Comparison of ENCODE assay signal across 13 cellular contexts in the genomic region with DNA sequence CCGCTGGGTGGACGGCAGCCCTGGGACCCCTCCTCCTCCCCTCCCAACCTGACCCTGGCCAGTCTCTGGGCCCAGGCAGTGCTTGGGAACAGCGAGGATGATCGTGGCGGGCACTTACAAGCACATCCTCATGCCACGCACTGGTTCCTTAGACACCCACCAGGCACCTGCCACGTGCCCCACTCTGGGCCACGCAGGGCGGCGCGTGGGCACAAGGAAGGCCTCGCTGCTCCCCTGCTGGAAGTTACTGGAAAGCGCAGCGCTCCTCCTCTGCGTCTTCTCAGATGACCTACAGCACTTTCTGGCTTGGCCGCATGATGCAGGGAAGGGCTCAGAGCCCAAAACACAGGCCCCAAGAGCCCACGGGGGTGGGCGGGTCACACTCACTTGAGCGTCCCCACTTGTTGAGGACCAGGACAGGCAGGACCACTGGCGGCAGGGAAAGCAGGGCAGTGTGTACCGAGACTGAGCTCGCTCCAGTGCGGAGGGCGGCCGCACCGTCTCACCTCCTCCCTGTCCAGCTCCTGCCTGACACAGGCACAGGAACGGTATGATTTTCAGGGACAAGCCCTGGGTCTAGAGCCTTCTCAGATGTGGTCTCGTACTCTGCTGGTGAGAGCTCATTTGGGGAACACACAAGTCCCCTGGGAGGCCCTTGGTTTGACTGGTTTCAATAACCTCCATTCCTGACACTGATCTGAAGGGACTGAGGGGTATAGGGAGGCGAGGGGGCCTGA.
A peak's percentile ranks its signal among the peaks of the same experiment; 100 is the strongest.
DNase-seq lines count a peak whose midpoint lies in the region; ATAC-seq, FAIRE-seq and TF ChIP-seq lines count a peak whose summit lies in the region.
"Had no signal": no experiment of that assay in that cellular context is flagged by ENCODE, and none has a peak within 500 bp of the region (broad histone marks: within the 10 kb centered on the region; RNA-seq: fewer than 3 reads in every experiment).

No MANE protein-coding gene starts in this region.

- peak; percentile 60 for ATAC-seq in GM21515 (IDR thresholded peaks at IDR 0.05; ENCODE audit: unreplicated experiment)
- ATAC-seq in HG03064 (IDR thresholded peaks at IDR 0.05; ENCODE audit: low read depth, unreplicated experiment), result peak; percentile 86
- ATAC-seq in HepG2, result 0 out of 3 replicates have a peak, but pooled peaks have one; percentile 37
- ATAC-seq: activated T-cell treated with anti-CD3 and anti-CD28 coated beads, Interleukin-2, amount 50 U/mL, for 72 hours had no signal

- POLR2A ChIA-PET in HepG2 (lab: Yijun Ruan, JAX), result no interaction called here

- DNase-seq in GM12891 (ENCODE audit: insufficient read length, low spot score) (no peak), HepG2 (ENCODE audit: low spot score) (no peak), HPDE6-E6E7 (ENCODE audit: extremely low spot score) (no peak), Calu3 (no peak), NCI-H748 treated with DMSO at 0.1 percent for 48 hours (lab: John Stamatoyannopoulos, UW) (no peak)
- DNase-seq in stimulated activated CD4-positive, alpha-beta T cell treated with anti-CD3 and anti-CD28 coated beads, Interleukin-2, amount 100 ng/mL, for 24 hours, result no peak
- DNase-seq: activated T-cell treated with anti-CD3 and anti-CD28 coated beads, Interleukin-2, amount 50 U/mL, for 72 hours; RPMI8226; testis had no signal

- TF ChIP-seq POLR2A in GM12891 (IDR thresholded peaks at IDR 0.05; ENCODE audit: low read depth, low read length) (no peak), HepG2 (IDR thresholded peaks at IDR 0.05; ENCODE audit: insufficient read depth in 1 of 2, low read depth in 2 of 2, low read length in 2 of 2) (no peak)

- H3K4me1 Mint-ChIP-seq in Calu3 (ENCODE audit: low read depth, unreplicated experiment), result no peaks in the 10 kb centered on the region
- H3K4me1 Mint-ChIP-seq: CD14-positive monocyte had no signal

- no peaks in the 10 kb centered on the region for H3K36me3 ChIP-seq in HepG2 (replicated peaks in 1 of 2; ENCODE audit: control insufficient read depth in 1 of 2, insufficient read depth in 2 of 2, low read length in 2 of 2)

- H3K9me3 ChIP-seq in HepG2 (ENCODE audit: low read length), result no peaks in the 10 kb centered on the region
- H3K9me3 ChIP-seq: testis had no signal

- no peak overlapping the region for H3K9ac ChIP-seq in HepG2 (ENCODE audit: insufficient read depth, low read depth, low read length)

- H3K4me3 Mint-ChIP-seq in Calu3 (ENCODE audit: low read depth, unreplicated experiment), result no peak overlapping the region
- H3K4me3 Mint-ChIP-seq: activated T-cell treated with anti-CD3 and anti-CD28 coated beads, Interleukin-2, amount 50 U/mL, for 72 hours; CD14-positive monocyte had no signal

- H4K20me1 ChIP-seq in HepG2 (ENCODE audit: insufficient read depth, low read length), result no peaks in the 10 kb centered on the region

- H3K4me1 ChIP-seq in HepG2 (ENCODE audit: insufficient read depth, low read length), result no peaks in the 10 kb centered on the region
- H3K4me1 ChIP-seq: testis had no signal

- no peak overlapping the region for H2AFZ ChIP-seq in HepG2 (ENCODE audit: low read length)

- H3K79me2 ChIP-seq in HepG2 (ENCODE audit: insufficient read depth, low read length), result no peaks in the 10 kb centered on the region

- CTCF ChIA-PET in HepG2 (lab: Yijun Ruan, JAX; ENCODE audit: low intra/inter-chr PET ratio, low total read pairs) (no interaction called here), Calu3 (lab: Charles Lee) (interaction anchor here (0.7 kb wide), 1 partner anchor 30 kb away, joined by 4 read pairs; no protein-coding TSS in a partner anchor)

- no peak overlapping the region for H3K27ac ChIP-seq in HepG2 (ENCODE audit: extremely low read length, insufficient read depth, low read length)
- H3K27ac ChIP-seq: testis, VCaP had no signal

- no peak overlapping the region for H3K27ac Mint-ChIP-seq in Calu3 (ENCODE audit: unreplicated experiment)
- H3K27ac Mint-ChIP-seq: activated T-cell treated with anti-CD3 and anti-CD28 coated beads, Interleukin-2, amount 50 U/mL, for 72 hours had no signal

- H3K36me3 Mint-ChIP-seq in Calu3 (ENCODE audit: insufficient read depth, unreplicated experiment), result no peaks in the 10 kb centered on the region
- H3K36me3 Mint-ChIP-seq: CD14-positive monocyte had no signal

- intact Hi-C loops in HepG2 (cut with micrococcal nuclease; ENCODE audit: unreplicated experiment) (no loop called here), Calu3 (cut with micrococcal nuclease; ENCODE audit: unreplicated experiment) (no loop called here)

- no peak for TF ChIP-seq EP300 in HepG2 (IDR thresholded peaks at IDR 0.05; ENCODE audit: low read depth in 2 of 2, low read length in 2 of 2)
- TF ChIP-seq EP300 in HepG2 (CRISPR knock-in tag; IDR thresholded peaks at IDR 0.05; ENCODE audit: borderline replicate concordance), result no peak

- in situ Hi-C loops in HepG2 (cut with HindIII; ENCODE audit: extremely low pct_ligation_motif_present, low pct_unique_long_range_greater_than_20kb), result no loop called here

- TF ChIP-seq RAD21 in HepG2 (CRISPR knock-in tag; IDR thresholded peaks at IDR 0.05), result no peak

- no peaks in the 10 kb centered on the region for H3K27me3 Mint-ChIP-seq in Calu3 (ENCODE audit: unreplicated experiment)

- no peak for FAIRE-seq in GM12891 (lab: Jason Lieb, UNC)
- no peak for FAIRE-seq in HepG2 (lab: Jason Lieb, UNC)

- BruUV-seq in HepG2 (replicated peaks; lab: Mats Ljungman, UMichigan) (no TSS peak), Calu3 (replicated peaks; lab: Mats Ljungman, UMichigan) (no TSS peak)

- H3K27me3 ChIP-seq in HepG2 (ENCODE audit: control insufficient read depth in 1 of 2, insufficient read depth in 2 of 2, low read length in 2 of 2), result no peaks in the 10 kb centered on the region
- H3K27me3 ChIP-seq: testis had no signal

- TF ChIP-seq CTCF in HepG2 (CRISPR knock-in tag; IDR thresholded peaks at IDR 0.05) (no peak), Calu3 (IDR thresholded peaks at IDR 0.05; ENCODE audit: unreplicated experiment) (no peak)

- WGBS in HepG2 (ENCODE audit: low lambda C conversion rate), result 88% methylated on average over 19 of the region's 29 CpGs

- no peak overlapping the region for H3K4me2 ChIP-seq in HepG2 (ENCODE audit: low read depth, low read length)

- H3K4me3 ChIP-seq in HepG2 (replicated peaks in 1 of 3; ENCODE audit: insufficient read depth in 1 of 3, low read depth in 2 of 3, low read length in 3 of 3), result no peak overlapping the region
- H3K4me3 ChIP-seq: testis had no signal

- H3K9me3 Mint-ChIP-seq in Calu3 (ENCODE audit: low read depth, unreplicated experiment), result no peaks in the 10 kb centered on the region
- H3K9me3 Mint-ChIP-seq: activated T-cell treated with anti-CD3 and anti-CD28 coated beads, Interleukin-2, amount 50 U/mL, for 72 hours had no signal

TF ChIP-seq in GM12891, 5 proteins besides CTCF, POLR2A, EP300 and RAD21:
- 0 out of 2 replicates have a peak, but pooled peaks have one; percentile 23 for TF ChIP-seq SPI1 (IDR thresholded peaks at IDR 0.05; ENCODE audit: low read depth, low read length)
- TF ChIP-seq TAF1 (IDR thresholded peaks at IDR 0.05; ENCODE audit: low read depth, low read length), result no peak

TF ChIP-seq in HepG2, 621 proteins besides CTCF, POLR2A, EP300 and RAD21:
- no peak for TF ChIP-seq AHR (CRISPR knock-in tag; IDR thresholded peaks at IDR 0.05)
- TF ChIP-seq ZNF225 (CRISPR knock-in tag; IDR thresholded peaks at IDR 0.05), result no peak
- TF ChIP-seq, protein P1, sequence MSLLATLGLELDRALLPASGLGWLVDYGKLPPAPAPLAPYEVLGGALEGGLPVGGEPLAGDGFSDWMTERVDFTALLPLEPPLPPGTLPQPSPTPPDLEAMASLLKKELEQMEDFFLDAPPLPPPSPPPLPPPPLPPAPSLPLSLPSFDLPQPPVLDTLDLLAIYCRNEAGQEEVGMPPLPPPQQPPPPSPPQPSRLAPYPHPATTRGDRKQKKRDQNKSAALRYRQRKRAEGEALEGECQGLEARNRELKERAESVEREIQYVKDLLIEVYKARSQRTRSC (CRISPR knock-in tag; IDR thresholded peaks at IDR 0.05; ENCODE audit: low read depth), result no peak
- TF ChIP-seq TRIM24 (CRISPR knock-in tag; IDR thresholded peaks at IDR 0.05), result no peak
- TF ChIP-seq ZNF577 (CRISPR knock-in tag; IDR thresholded peaks at IDR 0.05; ENCODE audit: borderline replicate concordance, low read depth), result no peak
- TF ChIP-seq ARNT (IDR thresholded peaks at IDR 0.05), result no peak
- TF ChIP-seq, protein P2, sequence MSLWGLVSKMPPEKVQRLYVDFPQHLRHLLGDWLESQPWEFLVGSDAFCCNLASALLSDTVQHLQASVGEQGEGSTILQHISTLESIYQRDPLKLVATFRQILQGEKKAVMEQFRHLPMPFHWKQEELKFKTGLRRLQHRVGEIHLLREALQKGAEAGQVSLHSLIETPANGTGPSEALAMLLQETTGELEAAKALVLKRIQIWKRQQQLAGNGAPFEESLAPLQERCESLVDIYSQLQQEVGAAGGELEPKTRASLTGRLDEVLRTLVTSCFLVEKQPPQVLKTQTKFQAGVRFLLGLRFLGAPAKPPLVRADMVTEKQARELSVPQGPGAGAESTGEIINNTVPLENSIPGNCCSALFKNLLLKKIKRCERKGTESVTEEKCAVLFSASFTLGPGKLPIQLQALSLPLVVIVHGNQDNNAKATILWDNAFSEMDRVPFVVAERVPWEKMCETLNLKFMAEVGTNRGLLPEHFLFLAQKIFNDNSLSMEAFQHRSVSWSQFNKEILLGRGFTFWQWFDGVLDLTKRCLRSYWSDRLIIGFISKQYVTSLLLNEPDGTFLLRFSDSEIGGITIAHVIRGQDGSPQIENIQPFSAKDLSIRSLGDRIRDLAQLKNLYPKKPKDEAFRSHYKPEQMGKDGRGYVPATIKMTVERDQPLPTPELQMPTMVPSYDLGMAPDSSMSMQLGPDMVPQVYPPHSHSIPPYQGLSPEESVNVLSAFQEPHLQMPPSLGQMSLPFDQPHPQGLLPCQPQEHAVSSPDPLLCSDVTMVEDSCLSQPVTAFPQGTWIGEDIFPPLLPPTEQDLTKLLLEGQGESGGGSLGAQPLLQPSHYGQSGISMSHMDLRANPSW (CRISPR knock-in tag; IDR thresholded peaks at IDR 0.05; ENCODE audit: borderline replicate concordance), result no peak
